ENCODE assay signal across 21 cellular contexts in genomic region chr12:132695431-132695830, GRCh38.
"Had no signal": no experiment of that assay in that cellular context is flagged by ENCODE, and none has a peak within 500 bp of the region (broad histone marks: within the 10 kb centered on the region; RNA-seq: fewer than 3 reads in every experiment).

No MANE protein-coding gene starts in this region.

- H3K9me3 Mint-ChIP-seq: activated naive CD8-positive, alpha-beta T cell treated with anti-CD3 and anti-CD28 coated beads for 36 hours; brain; central memory CD8-positive, alpha-beta T cell; natural killer cell had no signal

- DNase-seq: activated CD4-positive, alpha-beta T cell treated with anti-CD3 and anti-CD28 coated beads, Interleukin-2, amount 50 U/mL, for 1 hour; activated CD8-positive, alpha-beta memory T cell treated with anti-CD3 and anti-CD28 coated beads for 24 hours; activated naive CD8-positive, alpha-beta T cell treated with anti-CD3 and anti-CD28 coated beads for 36 hours; amygdala; cortex of kidney; effector CD4-positive, alpha-beta T cell; foreskin melanocyte; mesendoderm; natural killer cell; nucleus accumbens; stimulated activated CD4-positive, alpha-beta T cell treated with anti-CD3 and anti-CD28 coated beads, Interleukin-12 subunit alpha, Interleukin-12 subunit beta, amount 100 ng/mL, for 4 hours; stimulated activated CD4-positive, alpha-beta T cell treated with anti-CD3 and anti-CD28 coated beads, Interleukin-2, amount 100 ng/mL, for 24 hours; T-helper 1 cell; T1000; thyroid gland had no signal

- H3K4me1 ChIP-seq: left lung, prostate gland, thyroid gland had no signal

- H3K4me3 Mint-ChIP-seq: activated naive CD8-positive, alpha-beta T cell treated with anti-CD3 and anti-CD28 coated beads for 36 hours; brain; central memory CD8-positive, alpha-beta T cell; natural killer cell had no signal

- H3K9me3 ChIP-seq: left lung, prostate gland, thyroid gland had no signal

- H3K4me1 Mint-ChIP-seq: central memory CD8-positive, alpha-beta T cell; natural killer cell had no signal

- H3K27me3 Mint-ChIP-seq: activated naive CD8-positive, alpha-beta T cell treated with anti-CD3 and anti-CD28 coated beads for 36 hours; brain; central memory CD8-positive, alpha-beta T cell had no signal

- H3K27ac Mint-ChIP-seq: activated naive CD8-positive, alpha-beta T cell treated with anti-CD3 and anti-CD28 coated beads for 36 hours; natural killer cell had no signal

- H3K36me3 ChIP-seq: prostate gland had no signal

- H3K27me3 ChIP-seq: left lung, thyroid gland had no signal

- ATAC-seq: activated CD4-positive, CD25-positive, alpha-beta regulatory T cell treated with anti-CD3 and anti-CD28 coated beads, Interleukin-2, amount 50 U/mL, for 24 hours; left lung; natural killer cell had no signal

- FAIRE-seq: urothelium cell line had no signal

- H3K36me3 Mint-ChIP-seq: natural killer cell had no signal

- H3K27ac ChIP-seq: left lung, prostate gland, thyroid gland had no signal

- H3K4me3 ChIP-seq: left lung, prostate gland, thyroid gland had no signal
